Comparison of ENCODE assay signal across 35 cellular contexts in the genomic region with DNA sequence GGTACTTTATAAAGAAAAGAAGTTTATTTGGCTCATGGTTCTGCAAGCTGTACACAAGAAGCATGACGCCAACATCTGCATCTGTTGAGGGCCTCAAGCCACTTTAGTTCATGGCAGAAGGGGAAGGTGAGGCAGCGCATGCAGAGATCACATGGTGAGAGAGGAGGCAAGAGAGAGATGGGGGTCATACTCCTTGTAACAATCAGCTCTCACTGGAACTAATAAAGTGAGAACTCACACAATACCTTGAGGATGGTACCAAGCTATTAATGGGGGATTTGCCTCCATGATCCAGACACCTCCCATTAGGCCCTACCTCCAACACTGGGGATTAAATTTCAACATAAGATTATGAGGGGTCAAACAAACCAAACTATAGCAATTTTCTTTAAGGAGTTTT.
"Had no signal": no experiment of that assay in that cellular context is flagged by ENCODE, and none has a peak within 500 bp of the region (broad histone marks: within the 10 kb centered on the region; RNA-seq: fewer than 3 reads in every experiment).

No MANE protein-coding gene starts in this region.

- H3K27me3 ChIP-seq: MG63 had no signal

- H3K4me3 ChIP-seq: MG63 had no signal

- H3K36me3 ChIP-seq: MG63 had no signal

- DNase-seq: Karpas-422, Kasumi-1, MG63, MM.1S, NCI-H1048, NCI-H1092, NCI-H1092 treated with DMSO at 0.1 percent for 48 hours, NCI-H1105, NCI-H1105 treated with DMSO at 0.1 percent for 48 hours, NCI-H1417, NCI-H1417 treated with DMSO at 0.1 percent for 48 hours, NCI-H1436, NCI-H1436 treated with DMSO at 0.1 percent for 48 hours, NCI-H146, NCI-H1694, NCI-H1694 treated with DMSO at 0.1 percent for 48 hours, NCI-H187, NCI-H187 treated with DMSO at 0.1 percent for 48 hours, NCI-H1930, NCI-H2029, NCI-H2029 treated with DMSO at 0.1 percent for 48 hours, NCI-H2081, NCI-H2081 treated with DMSO at 0.1 percent for 48 hours, NCI-H2107, NCI-H2171, NCI-H2171 treated with DMSO at 0.1 percent for 48 hours, NCI-H2227 treated with DMSO at 0.1 percent for 48 hours, NCI-H226, NCI-H345, NCI-H446, NCI-H446 treated with DMSO at 0.1 percent for 48 hours, NCI-H510A, NCI-H510A treated with DMSO at 0.1 percent for 48 hours, NCI-H524, NCI-H524 treated with DMSO at 0.1 percent for 48 hours had no signal
